1 cellular context compared by ENCODE assay signal in the genomic region with DNA sequence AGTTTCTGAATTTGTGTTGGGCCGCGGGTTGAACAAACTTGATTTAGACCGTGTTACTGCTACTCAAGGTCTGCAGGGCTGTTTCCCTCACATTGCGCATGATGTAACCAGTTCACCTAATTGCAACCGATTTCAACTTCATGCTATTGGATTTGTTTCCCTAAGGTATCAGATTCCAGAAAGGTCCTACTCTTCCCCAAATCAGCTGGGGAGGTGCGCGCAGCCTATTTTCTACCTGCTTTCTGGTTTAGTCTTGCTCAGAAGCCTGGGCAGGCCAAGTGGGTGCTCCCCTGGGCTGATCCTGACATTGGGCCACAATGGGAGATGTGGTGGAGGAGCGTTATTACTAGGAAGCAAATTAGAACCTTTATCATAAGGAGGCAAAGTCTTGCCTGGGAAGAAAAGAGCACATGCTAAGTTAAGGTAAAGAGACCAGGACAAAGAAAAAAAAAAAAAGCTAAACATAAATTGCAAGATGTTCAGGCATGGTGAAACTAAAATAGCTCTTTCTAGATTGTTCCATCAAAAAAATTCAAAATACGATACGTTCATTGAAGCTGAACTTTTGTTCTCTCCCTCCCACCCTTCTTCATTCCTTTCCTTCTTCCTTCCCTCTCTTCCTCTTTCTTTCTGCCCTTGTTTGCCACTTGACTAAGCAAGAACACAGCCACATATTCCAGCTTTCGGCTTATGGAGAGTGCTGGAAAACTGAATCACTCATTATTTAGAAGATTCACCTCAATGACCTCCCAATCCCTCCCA.
TF ChIP-seq lines count a peak whose summit lies in the region.

No MANE protein-coding gene starts in this region.

TF ChIP-seq in HEK293, 187 proteins besides CTCF, POLR2A, EP300 and RAD21 (continued from another document and continues in another):
- TF ChIP-seq, protein P1, sequence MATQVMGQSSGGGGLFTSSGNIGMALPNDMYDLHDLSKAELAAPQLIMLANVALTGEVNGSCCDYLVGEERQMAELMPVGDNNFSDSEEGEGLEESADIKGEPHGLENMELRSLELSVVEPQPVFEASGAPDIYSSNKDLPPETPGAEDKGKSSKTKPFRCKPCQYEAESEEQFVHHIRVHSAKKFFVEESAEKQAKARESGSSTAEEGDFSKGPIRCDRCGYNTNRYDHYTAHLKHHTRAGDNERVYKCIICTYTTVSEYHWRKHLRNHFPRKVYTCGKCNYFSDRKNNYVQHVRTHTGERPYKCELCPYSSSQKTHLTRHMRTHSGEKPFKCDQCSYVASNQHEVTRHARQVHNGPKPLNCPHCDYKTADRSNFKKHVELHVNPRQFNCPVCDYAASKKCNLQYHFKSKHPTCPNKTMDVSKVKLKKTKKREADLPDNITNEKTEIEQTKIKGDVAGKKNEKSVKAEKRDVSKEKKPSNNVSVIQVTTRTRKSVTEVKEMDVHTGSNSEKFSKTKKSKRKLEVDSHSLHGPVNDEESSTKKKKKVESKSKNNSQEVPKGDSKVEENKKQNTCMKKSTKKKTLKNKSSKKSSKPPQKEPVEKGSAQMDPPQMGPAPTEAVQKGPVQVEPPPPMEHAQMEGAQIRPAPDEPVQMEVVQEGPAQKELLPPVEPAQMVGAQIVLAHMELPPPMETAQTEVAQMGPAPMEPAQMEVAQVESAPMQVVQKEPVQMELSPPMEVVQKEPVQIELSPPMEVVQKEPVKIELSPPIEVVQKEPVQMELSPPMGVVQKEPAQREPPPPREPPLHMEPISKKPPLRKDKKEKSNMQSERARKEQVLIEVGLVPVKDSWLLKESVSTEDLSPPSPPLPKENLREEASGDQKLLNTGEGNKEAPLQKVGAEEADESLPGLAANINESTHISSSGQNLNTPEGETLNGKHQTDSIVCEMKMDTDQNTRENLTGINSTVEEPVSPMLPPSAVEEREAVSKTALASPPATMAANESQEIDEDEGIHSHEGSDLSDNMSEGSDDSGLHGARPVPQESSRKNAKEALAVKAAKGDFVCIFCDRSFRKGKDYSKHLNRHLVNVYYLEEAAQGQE (tag by site-specific recombination; IDR thresholded peaks at IDR 0.05), result no peak
- TF ChIP-seq ZNF174 (tag by site-specific recombination; IDR thresholded peaks at IDR 0.05) (no peak), ZFHX2 (tag by site-specific recombination; conservative IDR thresholded peaks at IDR 0.05) (no peak), ZNF394 (tag by site-specific recombination; IDR thresholded peaks at IDR 0.05; ENCODE audit: borderline replicate concordance) (no peak), REPIN1 (tag by site-specific recombination; IDR thresholded peaks at IDR 0.05; ENCODE audit: low read depth) (0 out of 2 replicates have a peak, but pooled peaks have one; percentile 5), KLF10 (tag by site-specific recombination; IDR thresholded peaks at IDR 0.05) (no peak), ZBTB17 (tag by site-specific recombination; IDR thresholded peaks at IDR 0.05) (no peak), TCF7L2 (IDR thresholded peaks at IDR 0.05; ENCODE audit: borderline replicate concordance, low read depth, low read length) (no peak), ZNF214 (tag by site-specific recombination; IDR thresholded peaks at IDR 0.05; ENCODE audit: borderline replicate concordance) (no peak), ZNF121 (tag by site-specific recombination; IDR thresholded peaks at IDR 0.05) (no peak), IKZF3 (tag by site-specific recombination; IDR thresholded peaks at IDR 0.05) (peak; percentile 73), ZNF24 (tag by site-specific recombination; IDR thresholded peaks at IDR 0.05) (no peak), ZFP37 (tag by site-specific recombination; IDR thresholded peaks at IDR 0.05) (no peak), ZSCAN23 (tag by site-specific recombination; IDR thresholded peaks at IDR 0.05) (no peak), ZNF560 (tag by site-specific recombination; IDR thresholded peaks at IDR 0.05; ENCODE audit: borderline replicate concordance) (no peak), ZNF837 (tag by site-specific recombination; IDR thresholded peaks at IDR 0.05) (no peak), KLF1 (tag by site-specific recombination; IDR thresholded peaks at IDR 0.05) (no peak), ZNF175 (tag by site-specific recombination; IDR thresholded peaks at IDR 0.05) (no peak), ZBTB8A (tag by site-specific recombination; IDR thresholded peaks at IDR 0.05) (0 out of 2 replicates have a peak, but pooled peaks have one; percentile 25), ZNF610 (tag by site-specific recombination; IDR thresholded peaks at IDR 0.05; ENCODE audit: borderline replicate concordance) (no peak; the same call in 1 of the 2 replicates), ZNF23 (tag by site-specific recombination; IDR thresholded peaks at IDR 0.05; ENCODE audit: borderline replicate concordance) (no peak), BCL11A (tag by site-specific recombination; IDR thresholded peaks at IDR 0.05; ENCODE audit: low read depth) (no peak)
- TF ChIP-seq, protein P2, sequence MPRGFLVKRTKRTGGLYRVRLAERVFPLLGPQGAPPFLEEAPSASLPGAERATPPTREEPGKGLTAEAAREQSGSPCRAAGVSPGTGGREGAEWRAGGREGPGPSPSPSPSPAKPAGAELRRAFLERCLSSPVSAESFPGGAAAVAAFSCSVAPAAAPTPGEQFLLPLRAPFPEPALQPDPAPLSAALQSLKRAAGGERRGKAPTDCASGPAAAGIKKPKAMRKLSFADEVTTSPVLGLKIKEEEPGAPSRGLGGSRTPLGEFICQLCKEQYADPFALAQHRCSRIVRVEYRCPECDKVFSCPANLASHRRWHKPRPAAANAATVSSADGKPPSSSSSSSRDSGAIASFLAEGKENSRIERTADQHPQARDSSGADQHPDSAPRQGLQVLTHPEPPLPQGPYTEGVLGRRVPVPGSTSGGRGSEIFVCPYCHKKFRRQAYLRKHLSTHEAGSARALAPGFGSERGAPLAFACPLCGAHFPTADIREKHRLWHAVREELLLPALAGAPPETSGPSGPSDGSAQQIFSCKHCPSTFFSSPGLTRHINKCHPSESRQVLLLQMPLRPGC (tag by site-specific recombination; IDR thresholded peaks at IDR 0.05), result no peak
- TF ChIP-seq, protein P3, sequence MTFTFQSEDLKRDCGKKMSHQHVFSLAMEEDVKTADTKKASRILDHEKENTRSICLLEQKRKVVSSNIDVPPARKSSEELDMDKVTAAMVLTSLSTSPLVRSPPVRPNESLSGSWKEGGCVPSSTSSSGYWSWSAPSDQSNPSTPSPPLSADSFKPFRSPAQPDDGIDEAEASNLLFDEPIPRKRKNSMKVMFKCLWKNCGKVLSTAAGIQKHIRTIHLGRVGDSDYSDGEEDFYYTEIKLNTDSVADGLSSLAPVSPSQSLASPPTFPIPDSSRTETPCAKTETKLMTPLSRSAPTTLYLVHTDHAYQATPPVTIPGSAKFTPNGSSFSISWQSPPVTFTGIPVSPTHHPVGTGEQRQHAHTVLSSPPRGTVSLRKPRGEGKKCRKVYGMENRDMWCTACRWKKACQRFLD (tag by site-specific recombination; IDR thresholded peaks at IDR 0.05), result no peak
- TF ChIP-seq, protein P4, sequence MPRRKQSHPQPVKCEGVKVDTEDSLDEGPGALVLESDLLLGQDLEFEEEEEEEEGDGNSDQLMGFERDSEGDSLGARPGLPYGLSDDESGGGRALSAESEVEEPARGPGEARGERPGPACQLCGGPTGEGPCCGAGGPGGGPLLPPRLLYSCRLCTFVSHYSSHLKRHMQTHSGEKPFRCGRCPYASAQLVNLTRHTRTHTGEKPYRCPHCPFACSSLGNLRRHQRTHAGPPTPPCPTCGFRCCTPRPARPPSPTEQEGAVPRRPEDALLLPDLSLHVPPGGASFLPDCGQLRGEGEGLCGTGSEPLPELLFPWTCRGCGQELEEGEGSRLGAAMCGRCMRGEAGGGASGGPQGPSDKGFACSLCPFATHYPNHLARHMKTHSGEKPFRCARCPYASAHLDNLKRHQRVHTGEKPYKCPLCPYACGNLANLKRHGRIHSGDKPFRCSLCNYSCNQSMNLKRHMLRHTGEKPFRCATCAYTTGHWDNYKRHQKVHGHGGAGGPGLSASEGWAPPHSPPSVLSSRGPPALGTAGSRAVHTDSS (tag by site-specific recombination; IDR thresholded peaks at IDR 0.05), result no peak
- TF ChIP-seq, protein P5, sequence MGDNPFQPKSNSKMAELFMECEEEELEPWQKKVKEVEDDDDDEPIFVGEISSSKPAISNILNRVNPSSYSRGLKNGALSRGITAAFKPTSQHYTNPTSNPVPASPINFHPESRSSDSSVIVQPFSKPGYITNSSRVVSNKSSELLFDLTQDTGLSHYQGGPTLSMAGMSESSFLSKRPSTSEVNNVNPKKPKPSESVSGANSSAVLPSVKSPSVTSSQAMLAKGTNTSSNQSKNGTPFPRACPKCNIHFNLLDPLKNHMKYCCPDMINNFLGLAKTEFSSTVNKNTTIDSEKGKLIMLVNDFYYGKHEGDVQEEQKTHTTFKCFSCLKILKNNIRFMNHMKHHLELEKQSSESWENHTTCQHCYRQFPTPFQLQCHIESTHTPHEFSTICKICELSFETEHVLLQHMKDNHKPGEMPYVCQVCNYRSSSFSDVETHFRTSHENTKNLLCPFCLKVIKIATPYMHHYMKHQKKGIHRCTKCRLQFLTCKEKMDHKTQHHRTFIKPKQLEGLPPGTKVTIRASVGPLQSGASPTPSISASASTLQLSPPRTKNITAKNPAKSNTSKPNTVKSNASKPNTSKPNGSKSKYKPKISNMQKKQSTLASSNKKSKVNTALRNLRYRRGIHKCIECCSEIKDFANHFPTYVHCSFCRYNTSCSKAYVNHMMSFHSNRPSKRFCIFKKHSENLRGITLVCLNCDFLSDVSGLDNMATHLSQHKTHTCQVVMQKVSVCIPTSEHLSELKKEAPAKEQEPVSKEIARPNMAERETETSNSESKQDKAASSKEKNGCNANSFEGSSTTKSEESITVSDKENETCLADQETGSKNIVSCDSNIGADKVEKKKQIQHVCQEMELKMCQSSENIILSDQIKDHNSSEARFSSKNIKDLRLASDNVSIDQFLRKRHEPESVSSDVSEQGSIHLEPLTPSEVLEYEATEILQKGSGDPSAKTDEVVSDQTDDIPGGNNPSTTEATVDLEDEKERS (tag by site-specific recombination; IDR thresholded peaks at IDR 0.05), result no peak
- TF ChIP-seq, protein P6, sequence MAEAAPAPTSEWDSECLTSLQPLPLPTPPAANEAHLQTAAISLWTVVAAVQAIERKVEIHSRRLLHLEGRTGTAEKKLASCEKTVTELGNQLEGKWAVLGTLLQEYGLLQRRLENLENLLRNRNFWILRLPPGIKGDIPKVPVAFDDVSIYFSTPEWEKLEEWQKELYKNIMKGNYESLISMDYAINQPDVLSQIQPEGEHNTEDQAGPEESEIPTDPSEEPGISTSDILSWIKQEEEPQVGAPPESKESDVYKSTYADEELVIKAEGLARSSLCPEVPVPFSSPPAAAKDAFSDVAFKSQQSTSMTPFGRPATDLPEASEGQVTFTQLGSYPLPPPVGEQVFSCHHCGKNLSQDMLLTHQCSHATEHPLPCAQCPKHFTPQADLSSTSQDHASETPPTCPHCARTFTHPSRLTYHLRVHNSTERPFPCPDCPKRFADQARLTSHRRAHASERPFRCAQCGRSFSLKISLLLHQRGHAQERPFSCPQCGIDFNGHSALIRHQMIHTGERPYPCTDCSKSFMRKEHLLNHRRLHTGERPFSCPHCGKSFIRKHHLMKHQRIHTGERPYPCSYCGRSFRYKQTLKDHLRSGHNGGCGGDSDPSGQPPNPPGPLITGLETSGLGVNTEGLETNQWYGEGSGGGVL (tag by site-specific recombination; IDR thresholded peaks at IDR 0.05), result no peak; the same call in none of the 2 replicates
- TF ChIP-seq, protein P7, sequence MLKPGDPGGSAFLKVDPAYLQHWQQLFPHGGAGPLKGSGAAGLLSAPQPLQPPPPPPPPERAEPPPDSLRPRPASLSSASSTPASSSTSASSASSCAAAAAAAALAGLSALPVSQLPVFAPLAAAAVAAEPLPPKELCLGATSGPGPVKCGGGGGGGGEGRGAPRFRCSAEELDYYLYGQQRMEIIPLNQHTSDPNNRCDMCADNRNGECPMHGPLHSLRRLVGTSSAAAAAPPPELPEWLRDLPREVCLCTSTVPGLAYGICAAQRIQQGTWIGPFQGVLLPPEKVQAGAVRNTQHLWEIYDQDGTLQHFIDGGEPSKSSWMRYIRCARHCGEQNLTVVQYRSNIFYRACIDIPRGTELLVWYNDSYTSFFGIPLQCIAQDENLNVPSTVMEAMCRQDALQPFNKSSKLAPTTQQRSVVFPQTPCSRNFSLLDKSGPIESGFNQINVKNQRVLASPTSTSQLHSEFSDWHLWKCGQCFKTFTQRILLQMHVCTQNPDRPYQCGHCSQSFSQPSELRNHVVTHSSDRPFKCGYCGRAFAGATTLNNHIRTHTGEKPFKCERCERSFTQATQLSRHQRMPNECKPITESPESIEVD (tag by site-specific recombination; IDR thresholded peaks at IDR 0.05), result no peak
- TF ChIP-seq, protein P8, sequence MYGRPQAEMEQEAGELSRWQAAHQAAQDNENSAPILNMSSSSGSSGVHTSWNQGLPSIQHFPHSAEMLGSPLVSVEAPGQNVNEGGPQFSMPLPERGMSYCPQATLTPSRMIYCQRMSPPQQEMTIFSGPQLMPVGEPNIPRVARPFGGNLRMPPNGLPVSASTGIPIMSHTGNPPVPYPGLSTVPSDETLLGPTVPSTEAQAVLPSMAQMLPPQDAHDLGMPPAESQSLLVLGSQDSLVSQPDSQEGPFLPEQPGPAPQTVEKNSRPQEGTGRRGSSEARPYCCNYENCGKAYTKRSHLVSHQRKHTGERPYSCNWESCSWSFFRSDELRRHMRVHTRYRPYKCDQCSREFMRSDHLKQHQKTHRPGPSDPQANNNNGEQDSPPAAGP (tag by site-specific recombination; IDR thresholded peaks at IDR 0.05), result no peak
- TF ChIP-seq, protein P9, sequence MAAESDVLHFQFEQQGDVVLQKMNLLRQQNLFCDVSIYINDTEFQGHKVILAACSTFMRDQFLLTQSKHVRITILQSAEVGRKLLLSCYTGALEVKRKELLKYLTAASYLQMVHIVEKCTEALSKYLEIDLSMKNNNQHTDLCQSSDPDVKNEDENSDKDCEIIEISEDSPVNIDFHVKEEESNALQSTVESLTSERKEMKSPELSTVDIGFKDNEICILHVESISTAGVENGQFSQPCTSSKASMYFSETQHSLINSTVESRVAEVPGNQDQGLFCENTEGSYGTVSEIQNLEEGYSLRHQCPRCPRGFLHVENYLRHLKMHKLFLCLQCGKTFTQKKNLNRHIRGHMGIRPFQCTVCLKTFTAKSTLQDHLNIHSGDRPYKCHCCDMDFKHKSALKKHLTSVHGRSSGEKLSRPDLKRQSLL (tag by site-specific recombination; IDR thresholded peaks at IDR 0.05), result no peak
- TF ChIP-seq, protein P10, sequence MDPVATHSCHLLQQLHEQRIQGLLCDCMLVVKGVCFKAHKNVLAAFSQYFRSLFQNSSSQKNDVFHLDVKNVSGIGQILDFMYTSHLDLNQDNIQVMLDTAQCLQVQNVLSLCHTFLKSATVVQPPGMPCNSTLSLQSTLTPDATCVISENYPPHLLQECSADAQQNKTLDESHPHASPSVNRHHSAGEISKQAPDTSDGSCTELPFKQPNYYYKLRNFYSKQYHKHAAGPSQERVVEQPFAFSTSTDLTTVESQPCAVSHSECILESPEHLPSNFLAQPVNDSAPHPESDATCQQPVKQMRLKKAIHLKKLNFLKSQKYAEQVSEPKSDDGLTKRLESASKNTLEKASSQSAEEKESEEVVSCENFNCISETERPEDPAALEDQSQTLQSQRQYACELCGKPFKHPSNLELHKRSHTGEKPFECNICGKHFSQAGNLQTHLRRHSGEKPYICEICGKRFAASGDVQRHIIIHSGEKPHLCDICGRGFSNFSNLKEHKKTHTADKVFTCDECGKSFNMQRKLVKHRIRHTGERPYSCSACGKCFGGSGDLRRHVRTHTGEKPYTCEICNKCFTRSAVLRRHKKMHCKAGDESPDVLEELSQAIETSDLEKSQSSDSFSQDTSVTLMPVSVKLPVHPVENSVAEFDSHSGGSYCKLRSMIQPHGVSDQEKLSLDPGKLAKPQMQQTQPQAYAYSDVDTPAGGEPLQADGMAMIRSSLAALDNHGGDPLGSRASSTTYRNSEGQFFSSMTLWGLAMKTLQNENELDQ (tag by site-specific recombination; IDR thresholded peaks at IDR 0.05; ENCODE audit: low read depth), result no peak
